9 cellular contexts compared by ENCODE assay signal in genomic region chr19:8654591-8655339, GRCh38. TPM values are rescaled to one million over a fixed set of nuclear protein-coding genes. Genes with fewer than 3 reads are reported as not detected.
DNase-seq lines count a peak whose midpoint lies in the region; ATAC-seq and TF ChIP-seq lines count a peak whose summit lies in the region.
"Had no signal": no experiment of that assay in that cellular context is flagged by ENCODE, and none has a peak within 500 bp of the region (broad histone marks: within the 10 kb centered on the region; RNA-seq: fewer than 3 reads in every experiment).

No MANE protein-coding gene starts in this region.

- H3K4me1 Mint-ChIP-seq in HFFc6 (ENCODE audit: low read depth), result no peaks in the 10 kb centered on the region

- no peak overlapping the region for H3K9ac ChIP-seq in BLaER1

- no peak overlapping the region for H3K27ac ChIP-seq in BLaER1

- no peaks in the 10 kb centered on the region for H3K9me3 Mint-ChIP-seq in HFFc6
- H3K9me3 Mint-ChIP-seq: IgD-negative memory B cell had no signal

- in situ Hi-C loops in SK-MEL-5 (cut with HindIII; ENCODE audit: low pct_unique_long_range_greater_than_20kb, low sequenced_read_pairs), result no loop called here

- no peaks in the 10 kb centered on the region; the same call in 1 of the 2 replicates for H3K27me3 ChIP-seq in BLaER1

- peaks cover 24% of the 10 kb centered on the region for H3K27me3 Mint-ChIP-seq in HFFc6 (ENCODE audit: insufficient read depth)

- peak; percentile 59 for ATAC-seq in Right ventricle myocardium inferior
- ATAC-seq in HG03520 (IDR thresholded peaks at IDR 0.05; ENCODE audit: unreplicated experiment), result no peak
- ATAC-seq in GM19395 (IDR thresholded peaks at IDR 0.05; ENCODE audit: unreplicated experiment), result no peak

- H3K36me3 ChIP-seq in BLaER1, result no peaks in the 10 kb centered on the region

- DNase-seq in HFFc6, result peak; percentile 8
- DNase-seq in SK-MEL-5 (ENCODE audit: low read depth, low spot score), result peak; percentile 33
- DNase-seq in activated gamma-delta T cell treated with anti-CD3 and anti-CD28 coated beads, Interleukin-2, amount 50 U/mL, for 16 hours (ENCODE audit: low read depth), result peak; percentile 64
- DNase-seq in Right ventricle myocardium inferior (ENCODE audit: missing footprints), result peak; percentile 89
- no peak for DNase-seq in retinal pigment epithelial cell (ENCODE audit: low read depth)

- intact Hi-C loops in Right ventricle myocardium inferior (cut with DNase I), result loop anchor here (2.0 kb wide), 1 partner anchor 426 kb away; no protein-coding TSS in a partner anchor

- no peak overlapping the region for H3K4me3 ChIP-seq in BLaER1
- no peak overlapping the region for H3K4me3 ChIP-seq in retinal pigment epithelial cell (ENCODE audit: low read length)

- no peaks in the 10 kb centered on the region for H3K9me3 ChIP-seq in BLaER1

- peaks cover 31% of the 10 kb centered on the region for H3K4me1 ChIP-seq in BLaER1

- no peaks in the 10 kb centered on the region for H4K20me1 ChIP-seq in BLaER1

- TF ChIP-seq CTCF in HFFc6 (IDR thresholded peaks at IDR 0.05) (peak; percentile 100), retinal pigment epithelial cell (conservative IDR thresholded peaks at IDR 0.05; ENCODE audit: low read depth, low read length) (peak; percentile 91)

- no peaks in the 10 kb centered on the region for H3K36me3 Mint-ChIP-seq in HFFc6 (ENCODE audit: low read depth)
- H3K36me3 Mint-ChIP-seq: IgD-negative memory B cell had no signal

- peak overlapping the region; percentile 37; the same call in 1 of the 2 replicates for H3K4me3 Mint-ChIP-seq in HFFc6

- peak overlapping the region; percentile 78 for H3K4me2 ChIP-seq in BLaER1

- no peak overlapping the region for H3K27ac Mint-ChIP-seq in HFFc6

RNA-seq across cellular contexts. Expression of gene NFILZ, which starts 24.3 kb away (rescaled TPM):
- total RNA-seq in HFFc6 (2021; fragmentation: NEBNext Ultra II Directional; extraction: Animal tissue kit (Norgen Biotek cat#: 25700)), result not detected
- total RNA-seq in SK-MEL-5 (2014; rRNA removed; shearing (Covaris generic)), result not detected in 2 replicates
- not detected in 2 replicates for polyA plus RNA-seq in SK-MEL-5 (2015; cell fraction: cytosol; rRNA removed)
- not detected in 2 replicates for polyA plus RNA-seq in SK-MEL-5 (2015; cell fraction: nucleus; rRNA removed)
- total RNA-seq in Right ventricle myocardium inferior, result not detected
- polyA plus RNA-seq: IgD-negative memory B cell had no signal

RNA-seq across cellular contexts. Expression of gene ACTL9, which starts 43.8 kb away (rescaled TPM):
- total RNA-seq in HFFc6 (2021; fragmentation: NEBNext Ultra II Directional; extraction: Animal tissue kit (Norgen Biotek cat#: 25700)), result not detected
- not detected in 2 replicates for total RNA-seq in SK-MEL-5 (2014; rRNA removed; shearing (Covaris generic))
- not detected in 2 replicates for polyA plus RNA-seq in SK-MEL-5 (2015; cell fraction: cytosol; rRNA removed)
- not detected in 2 replicates for polyA plus RNA-seq in SK-MEL-5 (2015; cell fraction: nucleus; rRNA removed)
- not detected for total RNA-seq in Right ventricle myocardium inferior
- polyA plus RNA-seq: IgD-negative memory B cell had no signal

RNA-seq across cellular contexts. Expression of gene ADAMTS10, which starts 44.2 kb away (rescaled TPM):
- total RNA-seq in HFFc6 (2021; fragmentation: NEBNext Ultra II Directional; extraction: Animal tissue kit (Norgen Biotek cat#: 25700)), result 1 to 10 TPM in 4 of 6 experiments, under 1 TPM in 2; 0.78 to 2.1 (median 1.5) TPM
- not detected in 2 replicates for total RNA-seq in SK-MEL-5 (2014; rRNA removed; shearing (Covaris generic))
- not detected in 2 replicates for polyA plus RNA-seq in SK-MEL-5 (2015; cell fraction: cytosol; rRNA removed)
- polyA plus RNA-seq in SK-MEL-5 (2015; cell fraction: nucleus; rRNA removed), result not detected in 2 replicates
- total RNA-seq in Right ventricle myocardium inferior, result 10.0 TPM
- polyA plus RNA-seq: IgD-negative memory B cell had no signal
